ENCODE assay signal across 9 cellular contexts in genomic region chr11:118883368-118884071, GRCh38. TPM values are rescaled to one million over a fixed set of nuclear protein-coding genes. Genes with fewer than 3 reads are reported as not detected.
DNase-seq lines count a peak whose midpoint lies in the region; ATAC-seq, FAIRE-seq and TF ChIP-seq lines count a peak whose summit lies in the region.
"Had no signal": no experiment of that assay in that cellular context is flagged by ENCODE, and none has a peak within 500 bp of the region (broad histone marks: within the 10 kb centered on the region; RNA-seq: fewer than 3 reads in every experiment).

CXCR5 (plus strand) TSS chr11:118883892; CDS start chr11:118883942, 50 bp downstream.

- H4K20me1 ChIP-seq in HepG2 (ENCODE audit: insufficient read depth, low read length) = no peaks in the 10 kb centered on the region

- H3K79me2 ChIP-seq in HepG2 (ENCODE audit: insufficient read depth, low read length) = no peaks in the 10 kb centered on the region

- H3K36me3 ChIP-seq in HepG2 (replicated peaks in 1 of 2; ENCODE audit: control insufficient read depth in 1 of 2, insufficient read depth in 2 of 2, low read length in 2 of 2) (no peaks in the 10 kb centered on the region), right lobe of liver (no peaks in the 10 kb centered on the region), breast epithelium (no peaks in the 10 kb centered on the region)

- peaks cover 45% of the 10 kb centered on the region for H3K4me1 ChIP-seq in HepG2 (ENCODE audit: insufficient read depth, low read length)
- H3K4me1 ChIP-seq in right lobe of liver = peaks cover 0 to 5% (median 0%) of the 10 kb centered on the region in 4 donors
- H3K4me1 ChIP-seq in breast epithelium = no peaks in the 10 kb centered on the region

- peak within 1 kb of the TSS; percentile 24; the same call in 1 of the 2 replicates for H3K4me2 ChIP-seq in HepG2 (ENCODE audit: low read depth, low read length)

- peaks cover 3 to 44% of the 10 kb centered on the region in 2 experiments; a peak in 4 of 5 replicates for H3K27me3 ChIP-seq in HepG2 (ENCODE audit: control insufficient read depth in 1 of 2, insufficient read depth in 2 of 2, low read length in 2 of 2)
- H3K27me3 ChIP-seq in right lobe of liver = no peaks in the 10 kb centered on the region
- no peaks in the 10 kb centered on the region for H3K27me3 ChIP-seq in breast epithelium

- no peak within 1 kb of the TSS for H2AFZ ChIP-seq in HepG2 (ENCODE audit: low read length)

- TF ChIP-seq EP300 in HepG2 (IDR thresholded peaks at IDR 0.05; ENCODE audit: low read depth in 2 of 2, low read length in 2 of 2) (no peak), HepG2 (CRISPR knock-in tag; IDR thresholded peaks at IDR 0.05; ENCODE audit: borderline replicate concordance) (no peak)

- H3K4me3 ChIP-seq in HepG2 (replicated peaks in 1 of 3; ENCODE audit: insufficient read depth in 1 of 3, low read depth in 2 of 3, low read length in 3 of 3) (no peak within 1 kb of the TSS), right lobe of liver (no peak within 1 kb of the TSS), breast epithelium (no peak within 1 kb of the TSS)

- in situ Hi-C loops in HepG2 (cut with HindIII; ENCODE audit: extremely low pct_ligation_motif_present, low pct_unique_long_range_greater_than_20kb) = no loop called here

- TF ChIP-seq POLR2A in HepG2 (IDR thresholded peaks at IDR 0.05; ENCODE audit: insufficient read depth in 1 of 2, low read depth in 2 of 2, low read length in 2 of 2) (no peak), right lobe of liver (IDR thresholded peaks at IDR 0.05) (no peak), breast epithelium (IDR thresholded peaks at IDR 0.05) (no peak)

- H3K27ac ChIP-seq in HepG2 (ENCODE audit: extremely low read length, insufficient read depth, low read length) = no peak within 1 kb of the TSS
- no peak within 1 kb of the TSS for H3K27ac ChIP-seq in right lobe of liver
- no peak within 1 kb of the TSS for H3K27ac ChIP-seq in breast epithelium

- intact Hi-C loops in HepG2 (cut with micrococcal nuclease; ENCODE audit: unreplicated experiment) = loop anchor here (1.0 kb wide), 1 partner anchor 43 kb away; no protein-coding TSS in a partner anchor
- intact Hi-C loops in right lobe of liver (cut with DNase I) = no loop called here
- intact Hi-C loops in activated T-helper 2 cell treated with anti-CD3 and anti-CD28 coated beads, Interferon-gamma antibody, Interleukin-2, Interleukin-4, amounts not matched to agents 10 μg/mL and 5 μg/mL and 100 μg/mL, durations not matched to agents 14 hours and 24 hours and 36 hours (cut with micrococcal nuclease) = loop anchor here (2.0 kb wide), 3 partner anchors 43 to 91 kb away; no protein-coding TSS in a partner anchor
- intact Hi-C loops in breast epithelium (cut with DNase I; ENCODE audit: low total_unique reads) = no loop called here

- FAIRE-seq in HepG2 (lab: Jason Lieb, UNC) = no peak

- TF ChIP-seq RAD21 in HepG2 (CRISPR knock-in tag; IDR thresholded peaks at IDR 0.05) = no peak

- TF ChIP-seq CTCF in HepG2 (CRISPR knock-in tag; IDR thresholded peaks at IDR 0.05) = no peak
- no peak for TF ChIP-seq CTCF in right lobe of liver (IDR thresholded peaks at IDR 0.05)
- TF ChIP-seq CTCF in breast epithelium (IDR thresholded peaks at IDR 0.05) = no peak

- no peaks in the 10 kb centered on the region for H3K9me3 ChIP-seq in HepG2 (ENCODE audit: low read length)
- no peaks in the 10 kb centered on the region for H3K9me3 ChIP-seq in right lobe of liver
- no peaks in the 10 kb centered on the region for H3K9me3 ChIP-seq in breast epithelium

- peaks cover 62% of the 10 kb centered on the region for H3K4me1 Mint-ChIP-seq in activated T-helper 2 cell treated with anti-CD3 and anti-CD28 coated beads, Interferon-gamma antibody, Interleukin-2, Interleukin-4, amounts not matched to agents 10 μg/mL and 5 μg/mL and 100 μg/mL, durations not matched to agents 14 hours and 24 hours and 36 hours (ENCODE audit: low read depth)

- no peak within 1 kb of the TSS for H3K9ac ChIP-seq in HepG2 (ENCODE audit: insufficient read depth, low read depth, low read length)

- H3K9me3 Mint-ChIP-seq in activated T-helper 2 cell treated with anti-CD3 and anti-CD28 coated beads, Interferon-gamma antibody, Interleukin-2, Interleukin-4, amounts not matched to agents 10 μg/mL and 5 μg/mL and 100 μg/mL, durations not matched to agents 14 hours and 24 hours and 36 hours = no peaks in the 10 kb centered on the region

- peak within 1 kb of the TSS; percentile 86 for H3K27ac Mint-ChIP-seq in activated T-helper 2 cell treated with anti-CD3 and anti-CD28 coated beads, Interferon-gamma antibody, Interleukin-2, Interleukin-4, amounts not matched to agents 10 μg/mL and 5 μg/mL and 100 μg/mL, durations not matched to agents 14 hours and 24 hours and 36 hours

- no TSS peak for BruUV-seq in HepG2 (replicated peaks; lab: Mats Ljungman, UMichigan)

- CTCF ChIA-PET in HepG2 (lab: Yijun Ruan, JAX; ENCODE audit: low intra/inter-chr PET ratio, low total read pairs) = no interaction called here

- H3K27me3 Mint-ChIP-seq in activated T-helper 2 cell treated with anti-CD3 and anti-CD28 coated beads, Interferon-gamma antibody, Interleukin-2, Interleukin-4, amounts not matched to agents 10 μg/mL and 5 μg/mL and 100 μg/mL, durations not matched to agents 14 hours and 24 hours and 36 hours (ENCODE audit: low read depth) = no peaks in the 10 kb centered on the region

- H3K36me3 Mint-ChIP-seq in activated T-helper 2 cell treated with anti-CD3 and anti-CD28 coated beads, Interferon-gamma antibody, Interleukin-2, Interleukin-4, amounts not matched to agents 10 μg/mL and 5 μg/mL and 100 μg/mL, durations not matched to agents 14 hours and 24 hours and 36 hours (ENCODE audit: low read depth) = peaks cover 6% of the 10 kb centered on the region

- peak within 1 kb of the TSS; percentile 79 for H3K4me3 Mint-ChIP-seq in activated T-helper 2 cell treated with anti-CD3 and anti-CD28 coated beads, Interferon-gamma antibody, Interleukin-2, Interleukin-4, amounts not matched to agents 10 μg/mL and 5 μg/mL and 100 μg/mL, durations not matched to agents 14 hours and 24 hours and 36 hours (ENCODE audit: low read depth)

- DNase-seq in HepG2 (ENCODE audit: low spot score) (no peak), right lobe of liver (no peak), DMS114 treated with DMSO at 0.1 percent for 48 hours (lab: John Stamatoyannopoulos, UW; ENCODE audit: unreplicated experiment) (no peak), HCEC 1CT (no peak), breast epithelium (ENCODE audit: low spot score in 2 of 2) (no peak)
- no peak for DNase-seq in activated T-helper 2 cell treated with anti-CD3 and anti-CD28 coated beads, Interferon-gamma antibody, Interleukin-2, Interleukin-4, amounts not matched to agents 10 μg/mL and 5 μg/mL and 100 μg/mL, durations not matched to agents 14 hours and 24 hours and 36 hours (ENCODE audit: low spot score)
- peak; percentile 56 for DNase-seq in stimulated activated CD4-positive, alpha-beta T cell treated with anti-CD3 and anti-CD28 coated beads, Interleukin-4, amount 100 ng/mL, for 24 hours

- WGBS in HepG2 (ENCODE audit: low lambda C conversion rate) = 65% methylated on average over 10 of the region's 16 CpGs
- WGBS in right lobe of liver (ENCODE audit: insufficient coverage, low coverage, low lambda C conversion rate, missing lambda C conversion rate) = 72% methylated on average over 3 of the region's 16 CpGs

- no peak for ATAC-seq in HepG2
- ATAC-seq in right lobe of liver = no peak
- peak; percentile 79 for ATAC-seq in HG03439 (IDR thresholded peaks at IDR 0.05; ENCODE audit: unreplicated experiment)

- POLR2A ChIA-PET in HepG2 (lab: Yijun Ruan, JAX) = interaction anchor here (1.4 kb wide), 1 partner anchor 93 kb away, joined by 4 read pairs; the partner anchor contains the start of gene DDX6

TF ChIP-seq in HepG2, 621 proteins besides CTCF, POLR2A, EP300 and RAD21:
- TF ChIP-seq FOSL2 (CRISPR knock-in tag; IDR thresholded peaks at IDR 0.05) (peak; percentile 31; the same call in 1 of the 2 replicates), MAX (IDR thresholded peaks at IDR 0.05) (no peak)

RNA-seq across cellular contexts. Expression of gene CXCR5, which starts in this region (rescaled TPM):
- total RNA-seq in HepG2 (2016; rRNA removed; fragmentation: Illumina TruSeq; extraction: Trizol) = not detected in 2 replicates
- total RNA-seq in HepG2 (2016; cell fraction: cytosol; rRNA removed; fragmentation: Illumina TruSeq; extraction: Trizol; ENCODE audit: low read depth) = not detected in 2 replicates
- total RNA-seq in HepG2 (2016; cell fraction: insoluble cytoplasmic fraction; rRNA removed; fragmentation: Illumina TruSeq; extraction: Trizol) = not detected in 2 replicates
- not detected in 2 replicates for total RNA-seq in HepG2 (2016; cell fraction: membrane; rRNA removed; fragmentation: Illumina TruSeq; extraction: Trizol)
- total RNA-seq in HepG2 (2016; cell fraction: nucleus; rRNA removed; fragmentation: Illumina TruSeq; extraction: Trizol) = not detected in 2 replicates
- polyA plus RNA-seq in HepG2 (2011; rRNA removed) = not detected in 2 replicates
- not detected in 2 replicates for polyA plus RNA-seq in HepG2 (2011; cell fraction: cytosol; rRNA removed)
- not detected in 2 replicates for polyA plus RNA-seq in HepG2 (2011; cell fraction: nucleus; rRNA removed)
- polyA plus RNA-seq in HepG2 (2012) = not detected in 2 replicates
- polyA plus RNA-seq in HepG2 (2016; cell fraction: cytosol; fragmentation: Illumina TruSeq; extraction: Trizol; ENCODE audit: low read depth) = not detected in 2 replicates
- not detected in 2 replicates for polyA plus RNA-seq in HepG2 (2016; cell fraction: insoluble cytoplasmic fraction; fragmentation: Illumina TruSeq; extraction: Trizol; ENCODE audit: low read depth)
- not detected in 2 replicates for polyA plus RNA-seq in HepG2 (2016; cell fraction: membrane; fragmentation: Illumina TruSeq; extraction: Trizol; ENCODE audit: low read depth)
- polyA plus RNA-seq in HepG2 (2016; cell fraction: nucleus; fragmentation: Illumina TruSeq; extraction: Trizol; ENCODE audit: insufficient read depth, low read depth) = not detected in 2 replicates
- polyA minus RNA-seq in HepG2 (2011; rRNA and poly(A)+ RNA removed; ENCODE audit: low replicate concordance) = not detected in 2 replicates
- polyA minus RNA-seq in HepG2 (2011; cell fraction: cytosol; rRNA and poly(A)+ RNA removed) = not detected in 2 replicates
- not detected in 2 replicates for polyA minus RNA-seq in HepG2 (2011; cell fraction: nucleus; rRNA and poly(A)+ RNA removed)
- total RNA-seq in right lobe of liver = under 1 TPM in 2 of 6 experiments, not detected in 4; 0.07 TPM
- total RNA-seq in activated T-helper 2 cell treated with anti-CD3 and anti-CD28 coated beads, Interferon-gamma antibody, Interleukin-2, Interleukin-4, amounts not matched to agents 10 μg/mL and 5 μg/mL and 100 μg/mL, durations not matched to agents 14 hours and 24 hours and 36 hours = 7.5 and 8.1 TPM in 2 replicates
- total RNA-seq in breast epithelium = not detected
- polyA plus RNA-seq: BJ had no signal

Comparison
In these comparisons a context has a peak if more than half of its experiments do, and no peak if none do; other contexts are left out.
1. intact Hi-C loops: an anchor here in HepG2 (1.0 kb wide) and activated T-helper 2 cell treated with anti-CD3 and anti-CD28 coated beads, Interferon-gamma antibody, Interleukin-2, Interleukin-4, amounts not matched to agents 10 μg/mL and 5 μg/mL and 100 μg/mL, durations not matched to agents 14 hours and 24 hours and 36 hours (2.0 kb wide); none called in right lobe of liver and breast epithelium.